Comparison of ENCODE assay signal across 10 cellular contexts in genomic region chr5:131488463-131488862, GRCh38.
DNase-seq lines count a peak whose midpoint lies in the region; ATAC-seq and TF ChIP-seq lines count a peak whose summit lies in the region.
"Had no signal": no experiment of that assay in that cellular context is flagged by ENCODE, and none has a peak within 500 bp of the region (broad histone marks: within the 10 kb centered on the region; RNA-seq: fewer than 3 reads in every experiment).

No MANE protein-coding gene starts in this region.

- no peak for TF ChIP-seq POLR2A in erythroblast (IDR thresholded peaks at IDR 0.05; ENCODE audit: low read length)

- CTCF ChIA-PET in activated CD8-positive, alpha-beta T cell treated with anti-CD3 and anti-CD28 coated beads for 36 hours (lab: Charles Lee), result interaction anchor here (1.4 kb wide), 1 partner anchor 66 kb away, joined by 4 read pairs; no protein-coding TSS in a partner anchor

- H3K4me3 Mint-ChIP-seq in activated T-cell treated with anti-CD3 and anti-CD28 coated beads, Interleukin-2, amount 50 U/mL, for 72 hours, result peak overlapping the region; percentile 55 to 74
- H3K4me3 Mint-ChIP-seq in activated CD8-positive, alpha-beta T cell treated with anti-CD3 and anti-CD28 coated beads for 36 hours, result peak overlapping the region; percentile 19
- no peak overlapping the region for H3K4me3 Mint-ChIP-seq in naive thymus-derived CD8-positive, alpha-beta T cell
- H3K4me3 Mint-ChIP-seq: central memory CD8-positive, alpha-beta T cell had no signal

- H3K4me1 ChIP-seq in right atrium auricular region, result no peaks in the 10 kb centered on the region
- H3K4me1 ChIP-seq: BLaER1 had no signal

- H3K27ac ChIP-seq in right atrium auricular region, result no peak overlapping the region
- H3K27ac ChIP-seq: BLaER1 had no signal

- H3K27ac Mint-ChIP-seq in activated T-cell treated with anti-CD3 and anti-CD28 coated beads, Interleukin-2, amount 50 U/mL, for 72 hours, result peak overlapping the region; percentile 85
- peak overlapping the region; percentile 85 for H3K27ac Mint-ChIP-seq in activated CD8-positive, alpha-beta T cell treated with anti-CD3 and anti-CD28 coated beads for 36 hours
- peak overlapping the region in 5 of 10 donors; percentile 1 to 64 (median 25) for H3K27ac Mint-ChIP-seq in naive thymus-derived CD8-positive, alpha-beta T cell

- no peaks in the 10 kb centered on the region for H3K9me3 ChIP-seq in right atrium auricular region

- peaks cover 3% of the 10 kb centered on the region for H3K36me3 ChIP-seq in right atrium auricular region

- H3K9me3 Mint-ChIP-seq in activated T-cell treated with anti-CD3 and anti-CD28 coated beads, Interleukin-2, amount 50 U/mL, for 72 hours, result no peaks in the 10 kb centered on the region
- H3K9me3 Mint-ChIP-seq in activated CD8-positive, alpha-beta T cell treated with anti-CD3 and anti-CD28 coated beads for 36 hours, result no peaks in the 10 kb centered on the region
- H3K9me3 Mint-ChIP-seq in naive thymus-derived CD8-positive, alpha-beta T cell, result no peaks in the 10 kb centered on the region
- H3K9me3 Mint-ChIP-seq: central memory CD8-positive, alpha-beta T cell had no signal

- peaks cover 29% of the 10 kb centered on the region for H3K4me1 Mint-ChIP-seq in activated T-cell treated with anti-CD3 and anti-CD28 coated beads, Interleukin-2, amount 50 U/mL, for 72 hours (ENCODE audit: low read depth)
- peaks cover 24% of the 10 kb centered on the region for H3K4me1 Mint-ChIP-seq in activated CD8-positive, alpha-beta T cell treated with anti-CD3 and anti-CD28 coated beads for 36 hours (ENCODE audit: low read depth)
- peaks cover 10 to 37% (median 32%) of the 10 kb centered on the region in 4 donors for H3K4me1 Mint-ChIP-seq in naive thymus-derived CD8-positive, alpha-beta T cell

- POLR2A ChIA-PET in activated CD8-positive, alpha-beta T cell treated with anti-CD3 and anti-CD28 coated beads for 36 hours (lab: Charles Lee), result interaction anchor here (0.9 to 1.3 kb wide), 2 partner anchors 17 to 44 kb away, joined by 3 read pairs; no protein-coding TSS in a partner anchor
- POLR2A ChIA-PET in naive thymus-derived CD8-positive, alpha-beta T cell (lab: Charles Lee), result no interaction called here

- H3K36me3 Mint-ChIP-seq in activated T-cell treated with anti-CD3 and anti-CD28 coated beads, Interleukin-2, amount 50 U/mL, for 72 hours (ENCODE audit: insufficient read depth in 2 of 2), result peaks cover 10 to 23% of the 10 kb centered on the region in 2 donors
- peaks cover 59% of the 10 kb centered on the region for H3K36me3 Mint-ChIP-seq in activated CD8-positive, alpha-beta T cell treated with anti-CD3 and anti-CD28 coated beads for 36 hours (ENCODE audit: low read depth)
- peaks cover 12 to 84% (median 54%) of the 10 kb centered on the region in 3 donors for H3K36me3 Mint-ChIP-seq in naive thymus-derived CD8-positive, alpha-beta T cell

- no peaks in the 10 kb centered on the region for H3K27me3 ChIP-seq in right atrium auricular region
- H3K27me3 ChIP-seq: BLaER1 had no signal

- no peak for TF ChIP-seq CTCF in activated CD8-positive, alpha-beta T cell treated with anti-CD3 and anti-CD28 coated beads for 36 hours (IDR thresholded peaks at IDR 0.05)
- no peak for TF ChIP-seq CTCF in right atrium auricular region (IDR thresholded peaks at IDR 0.05)

- H3K27me3 Mint-ChIP-seq in activated T-cell treated with anti-CD3 and anti-CD28 coated beads, Interleukin-2, amount 50 U/mL, for 72 hours (ENCODE audit: low read depth), result no peaks in the 10 kb centered on the region
- H3K27me3 Mint-ChIP-seq in activated CD8-positive, alpha-beta T cell treated with anti-CD3 and anti-CD28 coated beads for 36 hours, result no peaks in the 10 kb centered on the region
- no peaks in the 10 kb centered on the region for H3K27me3 Mint-ChIP-seq in naive thymus-derived CD8-positive, alpha-beta T cell
- H3K27me3 Mint-ChIP-seq: central memory CD8-positive, alpha-beta T cell had no signal

- H3K4me3 ChIP-seq in right atrium auricular region, result no peak overlapping the region
- H3K4me3 ChIP-seq: BLaER1 had no signal

- ATAC-seq in activated T-cell treated with anti-CD3 and anti-CD28 coated beads, Interleukin-2, amount 50 U/mL, for 72 hours (replicated peaks in 1 of 2), result peak; percentile 77 to 82
- ATAC-seq in HG03064 (IDR thresholded peaks at IDR 0.05; ENCODE audit: low read depth, unreplicated experiment), result peak; percentile 68
- peak; percentile 69 for ATAC-seq in activated CD8-positive, alpha-beta T cell treated with anti-CD3 and anti-CD28 coated beads for 36 hours
- ATAC-seq in naive thymus-derived CD8-positive, alpha-beta T cell, result no peak

- DNase-seq in activated T-cell treated with anti-CD3 and anti-CD28 coated beads, Interleukin-2, amount 50 U/mL, for 72 hours, result no peak
- DNase-seq in activated T-cell treated with anti-CD3 and anti-CD28 coated beads, Interleukin-2, amount 50 U/mL, for 48 hours, result no peak
- no peak for DNase-seq in activated CD8-positive, alpha-beta T cell treated with anti-CD3 and anti-CD28 coated beads for 36 hours
- DNase-seq in superior temporal gyrus (ENCODE audit: extremely low spot score) (peak; percentile 60), erythroblast (lab: John Stamatoyannopoulos, UW) (no peak), right atrium auricular region (ENCODE audit: low spot score) (no peak)
- DNase-seq in naive thymus-derived CD8-positive, alpha-beta T cell, result no peak

- intact Hi-C loops in activated CD8-positive, alpha-beta T cell treated with anti-CD3 and anti-CD28 coated beads for 36 hours (cut with micrococcal nuclease), result loop anchor here (5.0 kb wide), 1 partner anchor 44 kb away; no protein-coding TSS in a partner anchor

Comparison
In these comparisons a context has a peak if more than half of its experiments do, and no peak if none do; other contexts are left out.
1. ATAC-seq: peak in activated T-cell treated with anti-CD3 and anti-CD28 coated beads, Interleukin-2, amount 50 U/mL, for 72 hours (2 of 2), HG03064 (single experiment) and activated CD8-positive, alpha-beta T cell treated with anti-CD3 and anti-CD28 coated beads for 36 hours (single experiment); none in naive thymus-derived CD8-positive, alpha-beta T cell (0 of 2).
2. H3K4me3 Mint-ChIP-seq: peak in activated T-cell treated with anti-CD3 and anti-CD28 coated beads, Interleukin-2, amount 50 U/mL, for 72 hours (2 of 2) and activated CD8-positive, alpha-beta T cell treated with anti-CD3 and anti-CD28 coated beads for 36 hours (single experiment); none in naive thymus-derived CD8-positive, alpha-beta T cell (0 of 10).